Comparison of ENCODE assay signal across 9 cellular contexts in the genomic region with DNA sequence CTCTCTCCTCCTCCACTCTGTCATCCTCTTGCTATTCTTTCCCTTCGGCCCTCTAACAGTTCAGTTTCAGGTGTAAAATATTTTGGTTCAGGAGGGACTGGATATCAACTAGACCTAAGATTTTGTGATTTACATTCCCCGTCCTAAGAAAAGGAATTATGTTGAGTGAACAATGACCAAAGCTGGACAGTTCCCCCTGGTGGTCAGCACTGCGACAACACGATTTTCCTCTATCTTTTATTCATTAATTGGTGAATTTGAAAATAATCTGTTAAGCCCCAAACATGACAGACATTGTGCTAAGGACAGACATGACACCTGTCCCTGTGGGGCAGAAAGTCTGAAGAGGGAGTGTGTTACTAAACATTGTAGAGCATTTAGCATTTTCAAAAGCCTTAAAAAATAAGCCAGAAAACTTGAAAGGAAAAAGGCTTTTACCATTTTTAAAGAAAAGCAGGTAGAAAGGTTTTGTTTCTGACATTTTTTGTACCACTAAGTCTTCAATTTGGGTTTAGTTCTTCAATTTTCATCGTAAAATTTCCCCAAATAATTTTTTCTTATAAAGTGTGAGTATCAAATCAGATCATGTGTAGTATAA. TPM values are rescaled to one million over a fixed set of nuclear protein-coding genes. Genes with fewer than 3 reads are reported as not detected.
DNase-seq lines count a peak whose midpoint lies in the region; ATAC-seq, FAIRE-seq and TF ChIP-seq lines count a peak whose summit lies in the region.
"Had no signal": no experiment of that assay in that cellular context is flagged by ENCODE, and none has a peak within 500 bp of the region (broad histone marks: within the 10 kb centered on the region; RNA-seq: fewer than 3 reads in every experiment).

No MANE protein-coding gene starts in this region.

- in situ Hi-C loops in astrocyte of the spinal cord (cut with HindIII; ENCODE audit: low sequenced_read_pairs), result no loop called here

- H3K36me3 ChIP-seq in kidney (ENCODE audit: control insufficient read depth in 1 of 2, insufficient read depth in 2 of 2, low read length in 2 of 2) (peaks cover 0 to 2% of the 10 kb centered on the region in 2 donors), uterus (no peaks in the 10 kb centered on the region)

- H3K9me3 ChIP-seq in kidney (ENCODE audit: control insufficient read depth in 1 of 2, low read length in 2 of 2), result no peaks in the 10 kb centered on the region
- no peaks in the 10 kb centered on the region for H3K9me3 ChIP-seq in uterus

- no peak overlapping the region for H3K4me3 ChIP-seq in astrocyte of the spinal cord (ENCODE audit: low read depth, low read length)
- no peak overlapping the region for H3K4me3 ChIP-seq in kidney (ENCODE audit: low read length in 2 of 2)
- H3K4me3 ChIP-seq in uterus, result no peak overlapping the region

- H3K27me3 ChIP-seq in uterus, result no peaks in the 10 kb centered on the region

- peak overlapping the region in 1 of 2 donors; percentile 8 for H3K4me3 Mint-ChIP-seq in activated T-cell treated with anti-CD3 and anti-CD28 coated beads, Interleukin-2, amount 50 U/mL, for 72 hours
- H3K4me3 Mint-ChIP-seq: activated naive CD8-positive, alpha-beta T cell had no signal

- ATAC-seq in activated T-cell treated with anti-CD3 and anti-CD28 coated beads, Interleukin-2, amount 50 U/mL, for 72 hours (replicated peaks in 1 of 2), result no peak

- no peaks in the 10 kb centered on the region for H3K9me3 Mint-ChIP-seq in activated T-cell treated with anti-CD3 and anti-CD28 coated beads, Interleukin-2, amount 50 U/mL, for 72 hours

- peak; percentile 77 for TF ChIP-seq CTCF in astrocyte of the spinal cord (IDR thresholded peaks at IDR 0.05; ENCODE audit: low read depth, low read length)
- peak; percentile 82 for TF ChIP-seq CTCF in kidney (IDR thresholded peaks at IDR 0.05; ENCODE audit: borderline replicate concordance, extremely low read depth, insufficient read depth)
- peak; percentile 65 to 80 (median 69) for TF ChIP-seq CTCF in uterus (IDR thresholded peaks at IDR 0.05)

- intact Hi-C loops in kidney (cut with DNase I), result no loop called here
- intact Hi-C loops in uterus (cut with DNase I; ENCODE audit: low total_unique reads), result loop anchor here (10.0 kb wide), 2 partner anchors 54 to 124 kb away; partner anchors contain the start of gene STON1

- H3K36me3 Mint-ChIP-seq in activated T-cell treated with anti-CD3 and anti-CD28 coated beads, Interleukin-2, amount 50 U/mL, for 72 hours (ENCODE audit: insufficient read depth in 2 of 2), result no peaks in the 10 kb centered on the region
- H3K36me3 Mint-ChIP-seq: activated naive CD8-positive, alpha-beta T cell had no signal

- H3K27me3 Mint-ChIP-seq in activated T-cell treated with anti-CD3 and anti-CD28 coated beads, Interleukin-2, amount 50 U/mL, for 72 hours (ENCODE audit: low read depth), result no peaks in the 10 kb centered on the region
- H3K27me3 Mint-ChIP-seq: activated naive CD8-positive, alpha-beta T cell had no signal

- peak; percentile 35 for FAIRE-seq in kidney (lab: Jason Lieb, UNC)

- no peak overlapping the region for H3K9ac ChIP-seq in kidney (ENCODE audit: low read length in 2 of 2)

- no peak overlapping the region for H3K27ac Mint-ChIP-seq in activated T-cell treated with anti-CD3 and anti-CD28 coated beads, Interleukin-2, amount 50 U/mL, for 72 hours
- H3K27ac Mint-ChIP-seq: activated naive CD8-positive, alpha-beta T cell had no signal

- peak; percentile 53 for DNase-seq in NCI-H510A treated with DMSO at 0.1 percent for 48 hours (lab: John Stamatoyannopoulos, UW)
- DNase-seq in NCI-H510A (lab: John Stamatoyannopoulos, UW), result no peak
- DNase-seq in NCI-H1694 treated with DMSO at 0.1 percent for 48 hours (lab: John Stamatoyannopoulos, UW), result peak; percentile 36
- peak; percentile 53 for DNase-seq in astrocyte of the spinal cord (ENCODE audit: low read depth, low spot score)
- DNase-seq in kidney, result no peak
- peak; percentile 50 to 54 for DNase-seq in uterus
- no peak for DNase-seq in activated T-cell treated with anti-CD3 and anti-CD28 coated beads, Interleukin-2, amount 50 U/mL, for 72 hours
- DNase-seq in activated T-cell treated with anti-CD3 and anti-CD28 coated beads, Interleukin-2, amount 50 U/mL, for 1 hour, result no peak

- TF ChIP-seq POLR2A in uterus (IDR thresholded peaks at IDR 0.05), result no peak

- H3K4me1 ChIP-seq in kidney (ENCODE audit: control insufficient read depth in 1 of 2, insufficient read depth in 1 of 2, low read depth in 1 of 2, low read length in 2 of 2) (peaks cover 0 to 3% of the 10 kb centered on the region in 2 donors), uterus (no peaks in the 10 kb centered on the region)

- no peak overlapping the region for H3K27ac ChIP-seq in kidney (ENCODE audit: low read depth in 2 of 2, low read length in 2 of 2)
- peak overlapping the region in 1 of 2 donors; percentile 35 for H3K27ac ChIP-seq in uterus

- H3K4me1 Mint-ChIP-seq in activated T-cell treated with anti-CD3 and anti-CD28 coated beads, Interleukin-2, amount 50 U/mL, for 72 hours (ENCODE audit: low read depth), result peaks cover 16% of the 10 kb centered on the region

RNA-seq across cellular contexts. Expression of gene GTF2A1L, which starts 28.4 kb away (rescaled TPM):
- 0.76 TPM for total RNA-seq in kidney
- 2.7 TPM for polyA plus RNA-seq in kidney (ENCODE audit: insufficient read depth, low read depth, low replicate concordance)
- 10 to 100 TPM in 2 of 4 donors, under 1 TPM in 1, not detected in 1; 0.35 to 86.8 (median 66.9) TPM for total RNA-seq in uterus
- total RNA-seq in activated T-cell treated with anti-CD3 and anti-CD28 coated beads, Interleukin-2, amount 50 U/mL, for 72 hours, result not detected

RNA-seq across cellular contexts. Expression of gene STON1, which starts 59.3 kb away (rescaled TPM):
- total RNA-seq in kidney, result 15.7 TPM
- 5.8 TPM for polyA plus RNA-seq in kidney (ENCODE audit: insufficient read depth, low read depth, low replicate concordance)
- 10 to 100 TPM; 55.6 to 75.3 (median 65.8) TPM for total RNA-seq in uterus
- total RNA-seq in activated T-cell treated with anti-CD3 and anti-CD28 coated beads, Interleukin-2, amount 50 U/mL, for 72 hours, result 1 to 10 TPM; 1.9 to 2.8 TPM

Comparison
In these comparisons a context has a peak if more than half of its experiments do, and no peak if none do; other contexts are left out.
1. DNase-seq: peak in NCI-H510A treated with DMSO at 0.1 percent for 48 hours (single experiment), NCI-H1694 treated with DMSO at 0.1 percent for 48 hours (single experiment), astrocyte of the spinal cord (single experiment) and uterus (2 of 2); none in NCI-H510A (single experiment), kidney (single experiment), activated T-cell treated with anti-CD3 and anti-CD28 coated beads, Interleukin-2, amount 50 U/mL, for 72 hours (0 of 2) and activated T-cell treated with anti-CD3 and anti-CD28 coated beads, Interleukin-2, amount 50 U/mL, for 1 hour (single experiment).
2. Peak in every context shown above with its lines, with median percentiles within 50 percentile points of each other: CTCF ChIP-seq.